ENCODE assay signal across 8 cellular contexts in the genomic region with DNA sequence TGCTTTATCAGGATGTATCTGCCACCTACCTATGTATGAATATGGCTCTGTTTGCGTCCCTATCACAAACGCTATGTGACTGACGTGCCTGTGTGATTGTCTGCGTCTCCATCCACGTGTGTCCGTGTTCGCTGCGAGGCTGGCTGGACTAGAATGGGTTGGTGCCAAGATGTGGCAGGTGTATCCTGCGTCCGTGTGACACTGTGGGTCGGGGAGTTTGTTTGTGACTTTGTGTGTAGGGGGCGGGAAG. TPM values are rescaled to one million over a fixed set of nuclear protein-coding genes. Genes with fewer than 3 reads are reported as not detected.
DNase-seq lines count a peak whose midpoint lies in the region; ATAC-seq and TF ChIP-seq lines count a peak whose summit lies in the region.

No MANE protein-coding gene starts in this region.

- peak overlapping the region; percentile 48 for H3K4me3 ChIP-seq in BJ (ENCODE audit: low read depth, low read length)
- peak overlapping the region; percentile 58 for H3K4me3 ChIP-seq in choroid plexus epithelial cell (ENCODE audit: low read depth, low read length)

- H3K27me3 ChIP-seq in BJ (ENCODE audit: control insufficient read depth, insufficient read depth, low read length) = no peaks in the 10 kb centered on the region

- no peaks in the 10 kb centered on the region for H3K9me3 Mint-ChIP-seq in naive B cell

- peak overlapping the region in 7 of 8 donors; percentile 71 to 95 (median 89) for H3K4me3 Mint-ChIP-seq in naive B cell

- no peaks in the 10 kb centered on the region for H3K27me3 Mint-ChIP-seq in naive B cell

- POLR2A ChIA-PET in BJ (lab: Charles Lee) = interaction anchor here (1.2 kb wide), 2 partner anchors 9 to 11 kb away, joined by 6 to 8 read pairs; partner anchors contain the start of gene JUNB

- H3K27ac Mint-ChIP-seq in naive B cell = peak overlapping the region in 4 of 6 donors; percentile 98 to 100 (median 99)

- peaks cover 24 to 45% (median 31%) of the 10 kb centered on the region in 3 donors for H3K4me1 Mint-ChIP-seq in naive B cell

- CTCF ChIA-PET in BJ (lab: Yijun Ruan, JAX) = interaction anchor here (1.2 to 1.8 kb wide), 5 partner anchors 10 to 17 kb away, joined by 4 to 12 read pairs (median 4); no protein-coding TSS in a partner anchor

- H3K36me3 Mint-ChIP-seq in naive B cell = no peaks in the 10 kb centered on the region

- no peak for DNase-seq in BJ (ENCODE audit: low read depth)
- DNase-seq in HT-29 (ENCODE audit: low spot score) = peak; percentile 36
- no peak for DNase-seq in choroid plexus epithelial cell (ENCODE audit: low read depth)
- no peak for DNase-seq in naive B cell
- DNase-seq in dedifferentiated amniotic fluid mesenchymal stem cell (ENCODE audit: extremely low spot score) = no peak
- no peak for DNase-seq in EL
- DNase-seq in activated gamma-delta T cell treated with Interleukin-2 at 50 U/mL for 16 hours = no peak

- TF ChIP-seq CTCF in BJ (IDR thresholded peaks at IDR 0.05; ENCODE audit: insufficient read depth, low read depth, low read length) (no peak), choroid plexus epithelial cell (conservative IDR thresholded peaks at IDR 0.05; ENCODE audit: low read depth, low read length) (no peak)

- no peaks in the 10 kb centered on the region for H3K36me3 ChIP-seq in BJ (ENCODE audit: control insufficient read depth, insufficient read depth, low read length)

- ATAC-seq in naive B cell (ENCODE audit: low read depth in 2 of 2) (peak; percentile 71 to 74), GM21786 (IDR thresholded peaks at IDR 0.05; ENCODE audit: unreplicated experiment) (no peak)

RNA-seq across cellular contexts. Expression of gene HOOK2, which starts 6.7 kb away (rescaled TPM):
- polyA plus RNA-seq in BJ (2011; rRNA removed) = 6.3 and 10.4 TPM in 2 replicates
- polyA minus RNA-seq in BJ (2011; rRNA and poly(A)+ RNA removed) = 7.0 and 8.1 TPM in 2 replicates
- 64.1 and 72.2 TPM in 2 replicates for total RNA-seq in HT-29 (2014; rRNA removed; shearing (Covaris generic))
- 1 to 10 TPM; 1.1 to 7.1 (median 3.3) TPM for polyA plus RNA-seq in naive B cell (ENCODE audit: low read depth in 6 of 6)

RNA-seq across cellular contexts. Expression of gene JUNB, which starts 9.2 kb away (rescaled TPM):
- polyA plus RNA-seq in BJ (2011; rRNA removed) (36.8 and 49.4 TPM in 2 replicates), naive B cell (ENCODE audit: low read depth in 6 of 6) (1,000 to 10,000 TPM in 5 of 6 donors, 100 to 1,000 TPM in 1; 777 to 2,686 (median 1,649) TPM)
- polyA minus RNA-seq in BJ (2011; rRNA and poly(A)+ RNA removed) = 15.3 and 17.3 TPM in 2 replicates
- 568 and 620 TPM in 2 replicates for total RNA-seq in HT-29 (2014; rRNA removed; shearing (Covaris generic))

RNA-seq across cellular contexts. Expression of gene PRDX2, which starts 19.5 kb away (rescaled TPM):
- 165 and 267 TPM in 2 replicates for polyA plus RNA-seq in BJ (2011; rRNA removed)
- polyA minus RNA-seq in BJ (2011; rRNA and poly(A)+ RNA removed) = 134 and 154 TPM in 2 replicates
- 378 and 396 TPM in 2 replicates for total RNA-seq in HT-29 (2014; rRNA removed; shearing (Covaris generic))
- polyA plus RNA-seq in naive B cell (ENCODE audit: low read depth in 6 of 6) = 100 to 1,000 TPM in 5 of 6 donors, 10 to 100 TPM in 1; 96.8 to 203 (median 126) TPM

RNA-seq across cellular contexts. Expression of gene THSD8, which starts 19.8 kb away (rescaled TPM):
- polyA plus RNA-seq in BJ (2011; rRNA removed) (0.75 and 2.6 TPM in 2 replicates), naive B cell (ENCODE audit: low read depth in 6 of 6) (1 to 10 TPM in 5 of 6 donors, not detected in 1; 2.0 to 6.6 (median 5.2) TPM)
- 4.6 and 5.3 TPM in 2 replicates for polyA minus RNA-seq in BJ (2011; rRNA and poly(A)+ RNA removed)
- 0.10 TPM in 1 of 2 replicates, not detected in the other for total RNA-seq in HT-29 (2014; rRNA removed; shearing (Covaris generic))

RNA-seq across cellular contexts. Expression of gene RNASEH2A, which starts 24.3 kb away (rescaled TPM):
- 19.9 and 30.3 TPM in 2 replicates for polyA plus RNA-seq in BJ (2011; rRNA removed)
- 12.1 and 15.4 TPM in 2 replicates for polyA minus RNA-seq in BJ (2011; rRNA and poly(A)+ RNA removed)
- 48.2 and 55.4 TPM in 2 replicates for total RNA-seq in HT-29 (2014; rRNA removed; shearing (Covaris generic))
- polyA plus RNA-seq in naive B cell (ENCODE audit: low read depth in 6 of 6) = 10 to 100 TPM; 19.7 to 30.9 (median 25.1) TPM

Comparison
In these comparisons a context has a peak if more than half of its experiments do, and no peak if none do; other contexts are left out.
1. RNA of gene JUNB, which starts 9.2 kb away (polyA plus RNA-seq): 777 to 2,686 TPM in naive B cell; 36.8 to 49.4 TPM in BJ; every median in the first group is over 10 times any median in the second.